In genomic region chr18:52465391-52465790, GRCh38 we compare ENCODE assay signal across 34 cellular contexts.
"Had no signal": no experiment of that assay in that cellular context is flagged by ENCODE, and none has a peak within 500 bp of the region (broad histone marks: within the 10 kb centered on the region; RNA-seq: fewer than 3 reads in every experiment).

No MANE protein-coding gene starts in this region.

- H3K36me3 Mint-ChIP-seq: activated naive CD4-positive, alpha-beta T cell treated with anti-CD3 and anti-CD28 coated beads, Interleukin-2, amount 50 U/mL, for 24 hours; activated naive CD8-positive, alpha-beta T cell treated with anti-CD3 and anti-CD28 coated beads, Interleukin-2, amount 10 ng/mL, durations not matched to agents 7 days and 5 days had no signal

- H3K27ac ChIP-seq: ascending aorta, cardiac muscle cell, KMS-11, Peyer's patch, SK-N-MC had no signal

- H3K9ac ChIP-seq: KMS-11 had no signal

- H3K4me2 ChIP-seq: KMS-11 had no signal

- H3K9me3 ChIP-seq: ascending aorta, Peyer's patch had no signal

- H3K4me3 Mint-ChIP-seq: activated CD4-positive, alpha-beta T cell treated with anti-CD3 and anti-CD28 coated beads for 36 hours; activated CD4-positive, alpha-beta T cell treated with anti-CD3 and anti-CD28 coated beads, Interleukin-2, amount 10 ng/mL, durations not matched to agents 7 days and 5 days; activated CD8-positive, alpha-beta T cell treated with anti-CD3 and anti-CD28 coated beads, Interleukin-2, amount 10 ng/mL, durations not matched to agents 7 days and 5 days; activated naive CD4-positive, alpha-beta T cell treated with anti-CD3 and anti-CD28 coated beads, Interleukin-2, amount 50 U/mL, for 24 hours; activated naive CD8-positive, alpha-beta T cell treated with anti-CD3 and anti-CD28 coated beads, Interleukin-2, amount 10 ng/mL, durations not matched to agents 7 days and 5 days; activated T-cell treated with anti-CD3 and anti-CD28 coated beads, Interleukin-2, amount 50 U/mL, for 24 hours; central memory CD8-positive, alpha-beta T cell; T-helper 2 cell treated with Interferon-gamma antibody and Interleukin-4, amounts not matched to agents 5 μg/mL and 100 μg/mL, for 36 hours had no signal

- H3K27ac Mint-ChIP-seq: activated CD4-positive, alpha-beta T cell treated with anti-CD3 and anti-CD28 coated beads for 36 hours; activated CD4-positive, alpha-beta T cell treated with anti-CD3 and anti-CD28 coated beads, Interleukin-2, amount 10 ng/mL, durations not matched to agents 7 days and 5 days; activated CD8-positive, alpha-beta T cell treated with anti-CD3 and anti-CD28 coated beads, Interleukin-2, amount 10 ng/mL, durations not matched to agents 7 days and 5 days; activated naive CD4-positive, alpha-beta T cell treated with anti-CD3 and anti-CD28 coated beads, Interleukin-2, amount 50 U/mL, for 24 hours; activated naive CD8-positive, alpha-beta T cell treated with anti-CD3 and anti-CD28 coated beads, Interleukin-2, amount 10 ng/mL, durations not matched to agents 7 days and 5 days; activated T-cell treated with anti-CD3 and anti-CD28 coated beads, Interleukin-2, amount 50 U/mL, for 24 hours; activated T-helper 2 cell treated with anti-CD3 and anti-CD28 coated beads, Interferon-gamma antibody, Interleukin-2, Interleukin-4, amounts not matched to agents 10 μg/mL and 5 μg/mL and 100 μg/mL, durations not matched to agents 14 hours and 24 hours and 36 hours; T-helper 2 cell treated with Interferon-gamma antibody and Interleukin-4, amounts not matched to agents 5 μg/mL and 100 μg/mL, for 36 hours had no signal

- DNase-seq: activated CD4-positive, alpha-beta T cell treated with anti-CD3 and anti-CD28 coated beads for 36 hours; activated CD4-positive, alpha-beta T cell treated with anti-CD3 and anti-CD28 coated beads, Interleukin-2, amount 10 ng/mL, durations not matched to agents 7 days and 5 days; activated CD4-positive, alpha-beta T cell treated with anti-CD3 and anti-CD28 coated beads, Interleukin-2, amount 50 U/mL, for 48 hours; activated CD8-positive, alpha-beta T cell treated with anti-CD3 and anti-CD28 coated beads, Interleukin-2, amount 10 ng/mL, durations not matched to agents 7 days and 5 days; activated gamma-delta T cell; activated naive CD4-positive, alpha-beta T cell treated with Interleukin-2 at 50 U/mL for 16 hours; activated naive CD8-positive, alpha-beta T cell treated with anti-CD3 and anti-CD28 coated beads, Interleukin-2, amount 10 ng/mL, durations not matched to agents 7 days and 5 days; activated T-cell treated with anti-CD3 and anti-CD28 coated beads, Interleukin-2, amount 50 U/mL, for 24 hours; amygdala; MM.1S; MV-4-11; NCI-H1092 treated with DMSO at 0.1 percent for 48 hours; NCI-H1417 treated with DMSO at 0.1 percent for 48 hours; NCI-H1694 treated with DMSO at 0.1 percent for 48 hours; NCI-H2029; NCI-H2171 treated with DMSO at 0.1 percent for 48 hours; NCI-H2227 treated with DMSO at 0.1 percent for 48 hours; NCI-H446; NCI-H510A treated with DMSO at 0.1 percent for 48 hours; NCI-H526 treated with DMSO at 0.1 percent for 48 hours; NCI-H82; PC-3; Peyer's patch; RPMI8226; SIG-M5 had no signal

- H3K27me3 ChIP-seq: ascending aorta, Peyer's patch had no signal

- H3K9me3 Mint-ChIP-seq: activated CD4-positive, alpha-beta T cell treated with anti-CD3 and anti-CD28 coated beads, Interleukin-2, amount 10 ng/mL, durations not matched to agents 7 days and 5 days had no signal

- H3K4me3 ChIP-seq: ascending aorta, cardiac muscle cell, Peyer's patch, SK-N-MC had no signal

- ATAC-seq: activated CD4-positive, alpha-beta T cell treated with anti-CD3 and anti-CD28 coated beads for 36 hours; activated CD4-positive, CD25-positive, alpha-beta regulatory T cell treated with anti-CD3 and anti-CD28 coated beads, Interleukin-2, amount 50 U/mL, for 24 hours; activated CD8-positive, alpha-beta T cell treated with anti-CD3 and anti-CD28 coated beads, Interleukin-2, amount 10 ng/mL, durations not matched to agents 7 days and 5 days; PC-3 had no signal

- H3K4me1 ChIP-seq: ascending aorta, Peyer's patch had no signal

- H3K27me3 Mint-ChIP-seq: activated CD4-positive, alpha-beta T cell treated with anti-CD3 and anti-CD28 coated beads for 36 hours; activated CD4-positive, alpha-beta T cell treated with anti-CD3 and anti-CD28 coated beads, Interleukin-2, amount 10 ng/mL, durations not matched to agents 7 days and 5 days; activated naive CD4-positive, alpha-beta T cell treated with anti-CD3 and anti-CD28 coated beads, Interleukin-2, amount 50 U/mL, for 24 hours; activated naive CD8-positive, alpha-beta T cell treated with anti-CD3 and anti-CD28 coated beads, Interleukin-2, amount 10 ng/mL, durations not matched to agents 7 days and 5 days; activated T-cell treated with anti-CD3 and anti-CD28 coated beads, Interleukin-2, amount 50 U/mL, for 24 hours; central memory CD8-positive, alpha-beta T cell had no signal

- H3K36me3 ChIP-seq: ascending aorta, cardiac muscle cell, Peyer's patch had no signal

- H3K4me1 Mint-ChIP-seq: activated CD4-positive, alpha-beta T cell treated with anti-CD3 and anti-CD28 coated beads for 36 hours; activated CD4-positive, alpha-beta T cell treated with anti-CD3 and anti-CD28 coated beads, Interleukin-2, amount 10 ng/mL, durations not matched to agents 7 days and 5 days; activated naive CD4-positive, alpha-beta T cell treated with anti-CD3 and anti-CD28 coated beads, Interleukin-2, amount 50 U/mL, for 24 hours; activated naive CD8-positive, alpha-beta T cell treated with anti-CD3 and anti-CD28 coated beads, Interleukin-2, amount 10 ng/mL, durations not matched to agents 7 days and 5 days; central memory CD8-positive, alpha-beta T cell had no signal
